In the genomic region with DNA sequence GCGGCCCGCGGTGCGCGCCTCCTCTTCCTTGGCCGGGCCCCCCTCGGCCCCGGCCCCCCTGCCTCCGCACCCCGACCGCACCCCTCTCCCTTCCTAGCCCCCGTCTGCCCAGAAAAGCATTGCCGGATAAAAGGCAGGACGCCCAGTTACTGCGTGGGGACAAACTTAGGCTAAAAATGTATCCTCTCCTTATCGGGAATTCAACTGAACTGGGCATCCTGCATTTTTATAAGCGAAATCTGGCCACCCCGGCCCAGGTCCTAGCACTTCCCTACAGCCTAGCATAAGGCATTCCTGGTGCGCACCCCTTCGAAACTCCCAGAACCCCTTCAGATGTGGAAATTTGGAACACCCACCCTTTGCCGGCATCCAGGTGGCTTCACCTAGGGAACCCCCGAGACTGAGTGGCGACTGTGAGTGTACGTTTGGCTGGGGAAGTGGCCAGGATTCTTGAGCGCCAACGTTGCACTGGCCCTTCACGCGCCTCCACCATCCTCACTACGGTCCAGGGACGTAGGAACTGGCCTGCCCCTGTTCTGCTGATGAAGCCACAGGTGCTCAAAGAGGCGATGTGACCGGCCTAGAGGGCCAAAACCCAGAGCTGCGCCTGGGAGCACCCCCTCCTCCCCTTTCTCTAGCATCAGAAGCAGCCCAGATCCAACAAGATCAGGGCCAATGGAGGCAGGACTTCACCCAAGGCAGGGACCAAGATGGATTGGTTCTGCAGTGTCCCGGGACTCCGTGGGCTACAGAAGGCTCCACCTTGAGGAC, we compare ENCODE assay signal across 8 cellular contexts. TPM values are rescaled to one million over a fixed set of nuclear protein-coding genes. Genes with fewer than 3 reads are reported as not detected.
DNase-seq lines count a peak whose midpoint lies in the region; ATAC-seq and TF ChIP-seq lines count a peak whose summit lies in the region.

No MANE protein-coding gene starts in this region.

- peaks cover 19% of the 10 kb centered on the region for H3K4me1 Mint-ChIP-seq in CD4-positive, alpha-beta T cell (ENCODE audit: low read depth)
- peaks cover 19 to 24% of the 10 kb centered on the region in 2 donors for H3K4me1 Mint-ChIP-seq in effector memory CD8-positive, alpha-beta T cell (ENCODE audit: low read depth in 2 of 2)

- no peaks in the 10 kb centered on the region for H4K20me1 ChIP-seq in osteoblast (ENCODE audit: insufficient read depth, low read length)

- no peaks in the 10 kb centered on the region for H3K27me3 ChIP-seq in CD4-positive, alpha-beta T cell (ENCODE audit: control insufficient read depth, insufficient read depth, low read length)
- peaks cover 25% of the 10 kb centered on the region for H3K27me3 ChIP-seq in NT2/D1 (ENCODE audit: insufficient read depth, insufficient read length)
- no peaks in the 10 kb centered on the region for H3K27me3 ChIP-seq in osteoblast (ENCODE audit: insufficient read depth, low read length)

- no peak overlapping the region for H2AFZ ChIP-seq in osteoblast (ENCODE audit: low read length)

- H3K36me3 ChIP-seq in NT2/D1 (ENCODE audit: insufficient read depth, insufficient read length, low read length), result peaks cover 16% of the 10 kb centered on the region
- no peaks in the 10 kb centered on the region for H3K36me3 ChIP-seq in osteoblast (ENCODE audit: insufficient read depth, low read length)

- POLR2A ChIA-PET in CD4-positive, alpha-beta T cell (lab: Charles Lee), result interaction anchor here (0.7 to 1.0 kb wide), 2 partner anchors 44 to 51 kb away, joined by 3 to 5 read pairs; partner anchors contain the start of gene CFAP99

- no peak overlapping the region for H3K27ac ChIP-seq in CD4-positive, alpha-beta T cell (ENCODE audit: low read depth, low read length)
- no peak overlapping the region for H3K27ac ChIP-seq in osteoblast (ENCODE audit: low read depth, low read length)

- no peaks in the 10 kb centered on the region for H3K9me3 Mint-ChIP-seq in CD4-positive, alpha-beta T cell
- H3K9me3 Mint-ChIP-seq in effector memory CD8-positive, alpha-beta T cell, result no peaks in the 10 kb centered on the region

- H3K9ac ChIP-seq in NT2/D1 (ENCODE audit: insufficient read length, low read depth), result peak overlapping the region; percentile 83

- CTCF ChIA-PET in CD4-positive, alpha-beta T cell (lab: Charles Lee), result interaction anchor here (0.8 to 1.9 kb wide), 9 partner anchors 12 to 243 kb away, joined by 3 to 9 read pairs (median 5); partner anchors contain the start of gene CFAP99

- peak overlapping the region; percentile 56 for H3K4me3 Mint-ChIP-seq in CD4-positive, alpha-beta T cell
- peak overlapping the region; percentile 74 to 76 for H3K4me3 Mint-ChIP-seq in effector memory CD8-positive, alpha-beta T cell

- no peaks in the 10 kb centered on the region for H3K36me3 Mint-ChIP-seq in CD4-positive, alpha-beta T cell (ENCODE audit: low read depth)
- peaks cover 9% of the 10 kb centered on the region for H3K36me3 Mint-ChIP-seq in effector memory CD8-positive, alpha-beta T cell (ENCODE audit: insufficient read depth)

- intact Hi-C loops in CD4-positive, alpha-beta T cell (cut with DNase I, micrococcal nuclease), result loop anchor here in 1 of 2 experiments (2.0 to 10.0 kb wide), 4 partner anchors 42 to 748 kb away; partner anchors contain the start of gene SLBP

- H3K27me3 Mint-ChIP-seq in CD4-positive, alpha-beta T cell, result no peaks in the 10 kb centered on the region
- peaks cover 0 to 9% of the 10 kb centered on the region in 2 donors for H3K27me3 Mint-ChIP-seq in effector memory CD8-positive, alpha-beta T cell

- H3K4me3 ChIP-seq in NT2/D1 (ENCODE audit: insufficient read length, low read depth) (no peak overlapping the region), osteoblast (ENCODE audit: insufficient read depth, low read length) (peak overlapping the region; percentile 67)

- TF ChIP-seq CTCF in CD4-positive, alpha-beta T cell (IDR thresholded peaks at IDR 0.05), result no peak
- TF ChIP-seq CTCF in osteoblast (IDR thresholded peaks at IDR 0.05; ENCODE audit: extremely low read depth, low read depth, low read length), result no peak

- no peak for ATAC-seq in CD4-positive, alpha-beta T cell (ENCODE audit: poor library complexity)
- ATAC-seq in effector memory CD8-positive, alpha-beta T cell (replicated peaks), result no peak
- no peak for ATAC-seq in GM19395 (IDR thresholded peaks at IDR 0.05; ENCODE audit: unreplicated experiment)

- H3K4me1 ChIP-seq in NT2/D1 (ENCODE audit: insufficient read depth, insufficient read length) (peaks cover 13% of the 10 kb centered on the region), osteoblast (ENCODE audit: insufficient read depth, low read length) (peaks cover 5% of the 10 kb centered on the region)

- H3K4me2 ChIP-seq in osteoblast (ENCODE audit: insufficient read depth, low read length), result peak overlapping the region; percentile 64

- peaks cover 7% of the 10 kb centered on the region for H3K79me2 ChIP-seq in osteoblast (ENCODE audit: insufficient read depth, low read length)

- no peak for DNase-seq in CD4-positive, alpha-beta T cell
- no peak for DNase-seq in NT2/D1 (ENCODE audit: low read depth, low spot score)
- no peak for DNase-seq in effector memory CD8-positive, alpha-beta T cell
- DNase-seq in osteoblast (ENCODE audit: insufficient read length, low spot score, missing footprints), result peak; percentile 83
- DNase-seq in NCI-H774 (lab: John Stamatoyannopoulos, UW), result no peak
- DNase-seq in NCI-H2107 treated with DMSO at 0.1 percent for 48 hours (lab: John Stamatoyannopoulos, UW; ENCODE audit: unreplicated experiment), result no peak
- DNase-seq in NCI-H2081 treated with DMSO at 0.1 percent for 48 hours (lab: John Stamatoyannopoulos, UW), result no peak

- no peaks in the 10 kb centered on the region for H3K9me3 ChIP-seq in CD4-positive, alpha-beta T cell (ENCODE audit: control insufficient read depth, low read length)
- H3K9me3 ChIP-seq in NT2/D1 (ENCODE audit: insufficient read depth, low read length) (no peaks in the 10 kb centered on the region), osteoblast (ENCODE audit: low read depth, low read length) (no peaks in the 10 kb centered on the region)

- no peak overlapping the region for H3K27ac Mint-ChIP-seq in CD4-positive, alpha-beta T cell
- H3K27ac Mint-ChIP-seq in effector memory CD8-positive, alpha-beta T cell, result peak overlapping the region in 1 of 2 donors; percentile 41

RNA-seq across cellular contexts. Expression of gene RNF4, which starts 5.7 kb away (rescaled TPM):
- 100 to 1,000 TPM; 106 to 109 TPM for total RNA-seq in CD4-positive, alpha-beta T cell
- total RNA-seq in osteoblast, result 68.8 and 76.0 TPM in 2 replicates

RNA-seq across cellular contexts. Expression of gene CFAP99, which starts 44.4 kb away (rescaled TPM):
- total RNA-seq in CD4-positive, alpha-beta T cell, result under 1 TPM in 1 of 2 experiments, not detected in 1; 0.17 TPM
- under 0.01 TPM in 2 replicates for total RNA-seq in osteoblast

RNA-seq across cellular contexts. Expression of gene ZFYVE28, which starts 44.7 kb away (rescaled TPM):
- total RNA-seq in CD4-positive, alpha-beta T cell, result 10 to 100 TPM; 26.2 to 28.0 TPM
- total RNA-seq in osteoblast, result 9.7 and 10.5 TPM in 2 replicates
